In genomic region chr16:85634747-85635544, GRCh38 we compare ENCODE assay signal across 15 cellular contexts. TPM values are rescaled to one million over a fixed set of nuclear protein-coding genes. Genes with fewer than 3 reads are reported as not detected.
DNase-seq lines count a peak whose midpoint lies in the region; ATAC-seq, FAIRE-seq and TF ChIP-seq lines count a peak whose summit lies in the region.
"Had no signal": no experiment of that assay in that cellular context is flagged by ENCODE, and none has a peak within 500 bp of the region (broad histone marks: within the 10 kb centered on the region; RNA-seq: fewer than 3 reads in every experiment).

No MANE protein-coding gene starts in this region.

- no peak overlapping the region for H3K18ac ChIP-seq in H1 (ENCODE audit: extremely low read depth, low read length)

- H2BK5ac ChIP-seq in H1 (ENCODE audit: low read depth, low read length) = no peak overlapping the region

- no peak overlapping the region for H2AK5ac ChIP-seq in H1 (ENCODE audit: low read depth, low read length)

- H4K8ac ChIP-seq in H1 (ENCODE audit: extremely low read depth, insufficient read depth, low read length) = no peak overlapping the region

- no peaks in the 10 kb centered on the region for H3K23me2 ChIP-seq in H1 (ENCODE audit: low read depth, low read length)

- no peak overlapping the region for H4K5ac ChIP-seq in H1 (ENCODE audit: insufficient read length, low read depth, low read length)

- no peaks in the 10 kb centered on the region for H3K9me2 ChIP-seq in Loucy (replicated peaks; ENCODE audit: low read depth, low read length)

- H3K4me3 ChIP-seq in Loucy (ENCODE audit: low read length, poor library complexity, severe bottlenecking) (no peak overlapping the region), H1 (ENCODE audit: extremely low read depth in 1 of 4, insufficient read depth in 2 of 4, low read depth in 3 of 4, low read length in 4 of 4) (no peak overlapping the region), smooth muscle cell (no peak overlapping the region)
- H3K4me3 ChIP-seq: ascending aorta, MG63 had no signal

- H4K20me1 ChIP-seq in Loucy (ENCODE audit: insufficient read depth, low read length, poor library complexity, severe bottlenecking) (peaks cover 100% of the 10 kb centered on the region), H1 (replicated peaks in 1 of 2; ENCODE audit: control insufficient read depth in 1 of 2, insufficient read depth in 2 of 2, low read length in 2 of 2) (peaks cover 54 to 71% of the 10 kb centered on the region in 2 experiments), smooth muscle cell (ENCODE audit: low read depth) (peaks cover 100% of the 10 kb centered on the region)

- H3K36me3 Mint-ChIP-seq in activated naive CD4-positive, alpha-beta T cell treated with anti-CD3 and anti-CD28 coated beads, Interleukin-2, amount 50 U/mL, for 72 hours = peaks cover under 1% of the 10 kb centered on the region in 2 donors

- H2BK15ac ChIP-seq in H1 (ENCODE audit: low read length) = no peak overlapping the region

- no peak for DNase-seq in activated naive CD4-positive, alpha-beta T cell treated with anti-CD3 and anti-CD28 coated beads, Interleukin-2, amount 50 U/mL, for 72 hours (ENCODE audit: low spot score in 2 of 2)
- DNase-seq in activated naive CD4-positive, alpha-beta T cell treated with anti-CD3 and anti-CD28 coated beads, Interleukin-2, amount 50 U/mL, for 16 hours = no peak
- DNase-seq in H1 (ENCODE audit: low read depth in 1 of 2, low spot score in 2 of 2) = no peak
- DNase-seq in smooth muscle cell (lab: John Stamatoyannopoulos, UW; ENCODE audit: unreplicated experiment) = no peak
- DNase-seq in activated effector memory CD4-positive, alpha-beta T cell treated with Interleukin-2 at 50 U/mL for 16 hours = no peak
- no peak for DNase-seq in NCI-H1930 (lab: John Stamatoyannopoulos, UW)
- DNase-seq: activated T-cell treated with anti-CD3 and anti-CD28 coated beads for 4 hours; hippocampal formation; MG63; occipital lobe; stimulated activated CD8-positive, alpha-beta memory T cell treated with anti-CD3 and anti-CD28 coated beads, Interleukin-4, amount 100 ng/mL, for 48 hours had no signal

- H3K79me2 ChIP-seq in Loucy (ENCODE audit: insufficient read depth, low read length) = peaks cover 100% of the 10 kb centered on the region
- peaks cover 4 to 94% of the 10 kb centered on the region in 2 experiments for H3K79me2 ChIP-seq in H1 (ENCODE audit: control insufficient read depth in 1 of 2, insufficient read depth in 2 of 2, low read length in 2 of 2)
- peaks cover 20% of the 10 kb centered on the region for H3K79me2 ChIP-seq in smooth muscle cell (ENCODE audit: low read depth)

- CTCF ChIA-PET in H1 (lab: Charles Lee; ENCODE audit: partially characterized antibody) = interaction anchor here (0.9 to 4.3 kb wide), 14 partner anchors 7 to 302 kb away, joined by 3 to 27 read pairs (median 6); no protein-coding TSS in a partner anchor

- H3K4me2 ChIP-seq in Loucy (ENCODE audit: low read depth, low read length, poor library complexity, severe bottlenecking) = no peak overlapping the region
- H3K4me2 ChIP-seq in H1 (ENCODE audit: insufficient read depth in 1 of 2, low read depth in 2 of 2, low read length in 2 of 2) = no peak overlapping the region
- no peak overlapping the region for H3K4me2 ChIP-seq in smooth muscle cell

- no peak overlapping the region for H3K14ac ChIP-seq in H1 (ENCODE audit: insufficient read length)

- no peak overlapping the region for H3K9ac ChIP-seq in Loucy (ENCODE audit: low read depth, low read length, poor library complexity, severe bottlenecking)
- H3K9ac ChIP-seq in H1 (replicated peaks in 1 of 4; ENCODE audit: extremely low read depth in 1 of 4, low read depth in 3 of 4, low read length in 3 of 4) = no peak overlapping the region
- no peak overlapping the region for H3K9ac ChIP-seq in smooth muscle cell (ENCODE audit: low read depth)

- POLR2A ChIA-PET in H1 (lab: Charles Lee; ENCODE audit: partially characterized antibody) = interaction anchor here (0.8 to 1.1 kb wide), 2 partner anchors 14 to 33 kb away, joined by 3 read pairs; no protein-coding TSS in a partner anchor

- no peaks in the 10 kb centered on the region for H3K9me3 Mint-ChIP-seq in activated naive CD4-positive, alpha-beta T cell treated with anti-CD3 and anti-CD28 coated beads, Interleukin-2, amount 50 U/mL, for 72 hours

- peak overlapping the region; percentile 12 to 68 for H3K27ac Mint-ChIP-seq in activated naive CD4-positive, alpha-beta T cell treated with anti-CD3 and anti-CD28 coated beads, Interleukin-2, amount 50 U/mL, for 72 hours

- no peak overlapping the region for H3K23ac ChIP-seq in H1 (ENCODE audit: insufficient read length)

- H2AFZ ChIP-seq in Loucy (ENCODE audit: low read length) (no peak overlapping the region), H1 (ENCODE audit: low read length) (no peak overlapping the region), smooth muscle cell (ENCODE audit: low read depth) (no peak overlapping the region)

- H2BK120ac ChIP-seq in H1 (replicated peaks; ENCODE audit: low read depth, low read length) = no peak overlapping the region

- TF ChIP-seq POLR2A in H1 (IDR thresholded peaks at IDR 0.05; ENCODE audit: control extremely low read depth in 1 of 2, low read depth in 2 of 2, low read length in 2 of 2) = no peak

- H3K27me3 ChIP-seq in Loucy (ENCODE audit: insufficient read depth, low read length, poor library complexity, severe bottlenecking) (no peaks in the 10 kb centered on the region), H1 (replicated peaks in 1 of 4; ENCODE audit: control insufficient read depth in 3 of 4, extremely low read depth in 1 of 4, insufficient read depth in 3 of 4, low read length in 3 of 4) (no peaks in the 10 kb centered on the region), smooth muscle cell (ENCODE audit: low read depth) (no peaks in the 10 kb centered on the region)
- H3K27me3 ChIP-seq: ascending aorta, MG63 had no signal

- H3K4ac ChIP-seq in H1 (replicated peaks; ENCODE audit: insufficient read length, low read depth, low read length) = no peak overlapping the region

- no peak overlapping the region for H4K91ac ChIP-seq in H1 (replicated peaks; ENCODE audit: insufficient read length, low read length)

- peak; percentile 27; the same call in 1 of the 2 replicates for TF ChIP-seq CTCF in Loucy (conservative IDR thresholded peaks at IDR 0.05; ENCODE audit: low read length)
- peak in 2 of 3 experiments; percentile 57 to 66; a peak in 3 of 4 replicates for TF ChIP-seq CTCF in H1 (IDR thresholded peaks at IDR 0.05; ENCODE audit: control extremely low read depth in 1 of 3, insufficient read depth in 1 of 3, low read depth in 1 of 3, low read length in 3 of 3)
- peak; percentile 10 for TF ChIP-seq CTCF in smooth muscle cell (IDR thresholded peaks at IDR 0.05; ENCODE audit: borderline replicate concordance, insufficient read depth, poor library complexity, severe bottlenecking)

- H3K9me3 ChIP-seq in Loucy (ENCODE audit: insufficient read depth, low read depth, low read length) (no peaks in the 10 kb centered on the region), H1 (ENCODE audit: insufficient read depth in 2 of 2, low read depth in 1 of 2, low read length in 1 of 2) (peaks cover under 1 to 2% of the 10 kb centered on the region in 2 experiments; a peak in 3 of 4 replicates), smooth muscle cell (replicated peaks; ENCODE audit: low read depth) (no peaks in the 10 kb centered on the region)
- H3K9me3 ChIP-seq: MG63 had no signal

- peaks cover 32% of the 10 kb centered on the region for H3K79me1 ChIP-seq in H1 (ENCODE audit: low read depth, low read length)

- no peak overlapping the region for H2BK12ac ChIP-seq in H1 (ENCODE audit: low read depth, low read length)

- no peak overlapping the region for H3K27ac ChIP-seq in H1 (ENCODE audit: low read depth, low read length)
- H3K27ac ChIP-seq in smooth muscle cell (ENCODE audit: low read depth) = no peak overlapping the region
- H3K27ac ChIP-seq: ascending aorta had no signal

- H3K36me3 ChIP-seq in Loucy (ENCODE audit: insufficient read depth, low read length) (peaks cover 92% of the 10 kb centered on the region; the same call in 1 of the 2 replicates), H1 (ENCODE audit: control insufficient read depth in 2 of 4, insufficient read depth in 4 of 4, low read length in 3 of 4) (peaks cover 0 to 6% (median 2%) of the 10 kb centered on the region in 4 experiments; a peak in 4 of 8 replicates), smooth muscle cell (ENCODE audit: low read depth) (no peaks in the 10 kb centered on the region)
- H3K36me3 ChIP-seq: MG63 had no signal

- WGBS in H1 (ENCODE audit: extremely low coverage in 1 of 2, insufficient coverage in 1 of 2, insufficient read length in 1 of 2, insufficient replicate concordance in 2 of 2, low coverage in 1 of 2, low lambda C conversion rate in 2 of 2, missing lambda C conversion rate in 1 of 2), 2 experiments = 92% methylated on average over 24 of the region's 24 CpGs; no CpG with 5 or more reads in 1 of the 2 experiments
- 96% methylated on average over 24 of the region's 24 CpGs for WGBS in smooth muscle cell (ENCODE audit: low lambda C conversion rate)

- H3K4me1 ChIP-seq in Loucy (ENCODE audit: insufficient read depth, low read length, poor library complexity, severe bottlenecking) (no peaks in the 10 kb centered on the region), H1 (replicated peaks in 1 of 4; ENCODE audit: control insufficient read depth in 3 of 4, insufficient read depth in 4 of 4, low read length in 3 of 4) (peaks cover 0 to 11% (median 0%) of the 10 kb centered on the region in 4 experiments; a peak in 4 of 7 replicates), smooth muscle cell (ENCODE audit: low read depth) (no peaks in the 10 kb centered on the region)
- H3K4me1 ChIP-seq: ascending aorta had no signal

- no peak for ATAC-seq in activated naive CD4-positive, alpha-beta T cell treated with anti-CD3 and anti-CD28 coated beads, Interleukin-2, amount 50 U/mL, for 72 hours
- ATAC-seq in GM21717 (IDR thresholded peaks at IDR 0.05; ENCODE audit: unreplicated experiment) = no peak

- no peak overlapping the region for H2BK20ac ChIP-seq in H1 (ENCODE audit: low read length)

- no peak for TF ChIP-seq EP300 in H1 (IDR thresholded peaks at IDR 0.05; ENCODE audit: borderline replicate concordance in 1 of 2, low read depth in 2 of 2, low read length in 2 of 2)

- H3K56ac ChIP-seq in H1 (replicated peaks; ENCODE audit: insufficient read length, low read depth, low read length) = no peak overlapping the region

- TF ChIP-seq RAD21 in H1 (IDR thresholded peaks at IDR 0.05 in 1 of 2, conservative IDR thresholded peaks at IDR 0.05 in 1 of 2; ENCODE audit: low read depth in 2 of 2, low read length in 2 of 2) = no peak; a peak in 1 of 4 replicates

- H3F3A ChIP-seq in Loucy (ENCODE audit: low read depth) (no peaks in the 10 kb centered on the region), smooth muscle cell (ENCODE audit: low read depth) (no peaks in the 10 kb centered on the region)

- FAIRE-seq in H1 (lab: Jason Lieb, UNC) = no peak
- FAIRE-seq: endometrium had no signal

RNA-seq across cellular contexts. Expression of gene GSE1, which starts 21.8 kb away (rescaled TPM):
- 10 to 100 TPM; 18.5 to 27.9 TPM for total RNA-seq in activated naive CD4-positive, alpha-beta T cell treated with anti-CD3 and anti-CD28 coated beads, Interleukin-2, amount 50 U/mL, for 72 hours
- total RNA-seq in H1 (2021; fragmentation: NEBNext Ultra II Directional; extraction: Animal tissue kit (Norgen Biotek cat#: 25700)) = 65.6 and 66.2 TPM in 2 replicates
- polyA plus RNA-seq in H1 (2011; rRNA removed) (26.0 and 40.0 TPM in 2 replicates), smooth muscle cell (13.6 and 17.1 TPM in 2 replicates)
- polyA plus RNA-seq in H1 (2011; cell fraction: cytosol; rRNA removed) = 26.5 TPM
- polyA plus RNA-seq in H1 (2011; cell fraction: nucleus; rRNA removed) = 123 TPM
- polyA plus RNA-seq in H1 (2012, experiment 1 of 2) = 42.4 to 51.0 TPM (median 44.8 TPM) in 4 replicates
- polyA plus RNA-seq in H1 (2012, experiment 2 of 2) = 18.4 TPM
- 30.0 TPM for polyA plus RNA-seq in H1 (2013, experiment 1 of 2)
- 30.1 TPM for polyA plus RNA-seq in H1 (2013, experiment 2 of 2)
- 35.8 and 37.6 TPM in 2 replicates for polyA minus RNA-seq in H1 (2011; rRNA and poly(A)+ RNA removed)
- polyA minus RNA-seq in H1 (2011; cell fraction: cytosol; rRNA and poly(A)+ RNA removed) = 76.6 TPM
- polyA minus RNA-seq in H1 (2011; cell fraction: nucleus; rRNA and poly(A)+ RNA removed) = 93.7 TPM
- total RNA-seq in smooth muscle cell = 21.4 and 27.7 TPM in 2 replicates

RNA-seq across cellular contexts. Expression of gene GINS2, which starts 53.8 kb away (rescaled TPM):
- total RNA-seq in activated naive CD4-positive, alpha-beta T cell treated with anti-CD3 and anti-CD28 coated beads, Interleukin-2, amount 50 U/mL, for 72 hours = 10 to 100 TPM; 42.3 to 73.6 TPM
- total RNA-seq in H1 (2021; fragmentation: NEBNext Ultra II Directional; extraction: Animal tissue kit (Norgen Biotek cat#: 25700)) = 51.4 and 59.1 TPM in 2 replicates
- 22.5 and 29.4 TPM in 2 replicates for polyA plus RNA-seq in H1 (2011; rRNA removed)
- polyA plus RNA-seq in H1 (2011; cell fraction: cytosol; rRNA removed) = 31.5 TPM
- polyA plus RNA-seq in H1 (2011; cell fraction: nucleus; rRNA removed) = 18.3 TPM
- polyA plus RNA-seq in H1 (2012, experiment 1 of 2) = 34.6 to 46.9 TPM (median 38.3 TPM) in 4 replicates
- polyA plus RNA-seq in H1 (2012, experiment 2 of 2) = 17.0 TPM
- 28.2 TPM for polyA plus RNA-seq in H1 (2013, experiment 1 of 2)
- polyA plus RNA-seq in H1 (2013, experiment 2 of 2) = 28.2 TPM
- 24.8 and 29.1 TPM in 2 replicates for polyA minus RNA-seq in H1 (2011; rRNA and poly(A)+ RNA removed)
- polyA minus RNA-seq in H1 (2011; cell fraction: cytosol; rRNA and poly(A)+ RNA removed) = 14.1 TPM
- 18.6 TPM for polyA minus RNA-seq in H1 (2011; cell fraction: nucleus; rRNA and poly(A)+ RNA removed)
- 5.3 and 6.7 TPM in 2 replicates for total RNA-seq in smooth muscle cell
- 6.8 and 10.4 TPM in 2 replicates for polyA plus RNA-seq in smooth muscle cell
- total RNA-seq: ascending aorta had no signal

Comparison
In these comparisons a context has a peak if more than half of its experiments do, and no peak if none do; other contexts are left out.
1. CTCF ChIP-seq: peak in every context shown above with its lines; median percentile 62 in H1; 27 in Loucy; 10 in smooth muscle cell.